In genomic region chr14:64717870-64718269, GRCh38 we compare ENCODE assay signal across 9 cellular contexts. TPM values are rescaled to one million over a fixed set of nuclear protein-coding genes. Genes with fewer than 3 reads are reported as not detected.
DNase-seq lines count a peak whose midpoint lies in the region; ATAC-seq, FAIRE-seq and TF ChIP-seq lines count a peak whose summit lies in the region.
"Had no signal": no experiment of that assay in that cellular context is flagged by ENCODE, and none has a peak within 500 bp of the region (broad histone marks: within the 10 kb centered on the region; RNA-seq: fewer than 3 reads in every experiment).

No MANE protein-coding gene starts in this region.

- H3K79me2 ChIP-seq in HCT116 (ENCODE audit: insufficient read depth, low read length) = peaks cover 97% of the 10 kb centered on the region
- peaks cover 92% of the 10 kb centered on the region for H3K79me2 ChIP-seq in keratinocyte (ENCODE audit: control insufficient read depth, insufficient read depth, low read length)

- H3K9ac ChIP-seq in HCT116 (ENCODE audit: low read length) (peak overlapping the region; percentile 21), keratinocyte (ENCODE audit: control insufficient read depth, extremely low read depth, insufficient read depth, low read length) (no peak overlapping the region)

- peak overlapping the region; percentile 74 for H3K4me2 ChIP-seq in HCT116 (ENCODE audit: low read length)
- H3K4me2 ChIP-seq in keratinocyte (ENCODE audit: control insufficient read depth, extremely low read depth, insufficient read depth, low read depth, low read length) = peak overlapping the region; percentile 86

- dilution Hi-C loops in keratinocyte (cut with MboI; ENCODE audit: extremely low pct_ligation_motif_present, low sequenced_read_pairs) = no loop called here

- POLR2A ChIA-PET in HCT116 (lab: Charles Lee) = no interaction called here

- H3K27ac ChIP-seq in HCT116 (ENCODE audit: low read depth, low read length) = peak overlapping the region; percentile 30
- H3K27ac ChIP-seq in keratinocyte (ENCODE audit: control insufficient read depth, insufficient read depth, low read length) = peak overlapping the region; percentile 90
- peak overlapping the region in 18 of 21 experiments; percentile 2 to 84 (median 71) for H3K27ac ChIP-seq in skin epidermis

- CTCF ChIA-PET in HCT116 (lab: Charles Lee) = interaction anchor here (1.2 kb wide), 1 partner anchor 8 kb away, joined by 3 read pairs; no protein-coding TSS in a partner anchor

- H2AFZ ChIP-seq in HCT116 (ENCODE audit: low read depth, low read length, poor library complexity, severe bottlenecking) (no peak overlapping the region), keratinocyte (ENCODE audit: control insufficient read depth, low read length) (no peak overlapping the region)

- RAD21 ChIA-PET in HCT116 (lab: Charles Lee; ENCODE audit: low non-redundant PET in 1 of 2, low total read pairs in 2 of 2, uncharacterized antibody in 2 of 2, unreplicated experiment in 2 of 2) = no interaction called here

- TF ChIP-seq CTCF in HCT116 (IDR thresholded peaks at IDR 0.05 in 2 of 3, conservative IDR thresholded peaks at IDR 0.05 in 1 of 3; ENCODE audit: borderline replicate concordance in 1 of 3, insufficient read depth in 1 of 3, low read depth in 2 of 3, low read length in 2 of 3) (no peak), keratinocyte (optimal IDR thresholded peaks at IDR 0.05 in 1 of 3, IDR thresholded peaks at IDR 0.05 in 1 of 3, conservative IDR thresholded peaks at IDR 0.05 in 1 of 3; ENCODE audit: extremely low read depth in 1 of 3, insufficient read depth in 2 of 3, low read length in 3 of 3) (no peak)

- TF ChIP-seq POLR2A in HCT116 (IDR thresholded peaks at IDR 0.05; ENCODE audit: borderline replicate concordance, extremely low read depth, insufficient read depth, insufficient read length) = no peak

- peaks cover 18% of the 10 kb centered on the region for H3K36me3 Mint-ChIP-seq in activated T-helper 1 cell treated with anti-CD3 and anti-CD28 coated beads, Interleukin-12 subunit alpha, Interleukin-12 subunit beta, Interleukin-2, Interleukin-4 antibody, amounts not matched to agents 30 ng/mL and 10 ng/mL and 1 ng/mL, durations not matched to agents 14 hours and 24 hours and 36 hours (ENCODE audit: low read depth)

- FAIRE-seq in keratinocyte (lab: Jason Lieb, UNC) = peak; percentile 84

- peaks cover 88% of the 10 kb centered on the region for H3K4me1 Mint-ChIP-seq in activated T-helper 1 cell treated with anti-CD3 and anti-CD28 coated beads, Interleukin-12 subunit alpha, Interleukin-12 subunit beta, Interleukin-2, Interleukin-4 antibody, amounts not matched to agents 30 ng/mL and 10 ng/mL and 1 ng/mL, durations not matched to agents 14 hours and 24 hours and 36 hours (ENCODE audit: low read depth)

- intact Hi-C loops in HCT116 (cut with micrococcal nuclease) = no loop called here
- intact Hi-C loops in activated T-helper 1 cell treated with anti-CD3 and anti-CD28 coated beads, Interleukin-12 subunit alpha, Interleukin-12 subunit beta, Interleukin-2, Interleukin-4 antibody, amounts not matched to agents 30 ng/mL and 10 ng/mL and 1 ng/mL, durations not matched to agents 14 hours and 24 hours and 36 hours (cut with micrococcal nuclease) = no loop called here

- H3K4me3 Mint-ChIP-seq in activated T-helper 1 cell treated with anti-CD3 and anti-CD28 coated beads, Interleukin-12 subunit alpha, Interleukin-12 subunit beta, Interleukin-2, Interleukin-4 antibody, amounts not matched to agents 30 ng/mL and 10 ng/mL and 1 ng/mL, durations not matched to agents 14 hours and 24 hours and 36 hours = peak overlapping the region; percentile 6

- H3K36me3 ChIP-seq in HCT116 (ENCODE audit: control insufficient read depth in 1 of 2, insufficient read depth in 2 of 2, low read length in 2 of 2) (peaks cover 0 to 3% of the 10 kb centered on the region in 2 experiments; a peak in 1 of 4 replicates), keratinocyte (ENCODE audit: control insufficient read depth in 2 of 2, extremely low read depth in 1 of 2, insufficient read depth in 2 of 2, low read length in 2 of 2) (peaks cover 4 to 34% of the 10 kb centered on the region in 2 experiments), HAP-1 (replicated peaks) (no peaks in the 10 kb centered on the region)

- H3K9me3 ChIP-seq in HCT116 (ENCODE audit: control insufficient read depth in 1 of 2, insufficient read depth in 1 of 2, low read depth in 1 of 2, low read length in 2 of 2) (no peaks in the 10 kb centered on the region), keratinocyte (ENCODE audit: control insufficient read depth, low read depth, low read length) (no peaks in the 10 kb centered on the region), HAP-1 (peaks cover 5% of the 10 kb centered on the region)

- no peaks in the 10 kb centered on the region for H3K9me1 ChIP-seq in keratinocyte (ENCODE audit: control insufficient read depth, extremely low read depth, insufficient read depth, low read length)

- ATAC-seq in HCT116 = no peak
- ATAC-seq in HG03342 (IDR thresholded peaks at IDR 0.05; ENCODE audit: unreplicated experiment) = no peak

- in situ Hi-C loops in HAP-1 (cut with MboI; ENCODE audit: low sequenced_read_pairs) = no loop called here

- no peaks in the 10 kb centered on the region for H3K9me2 ChIP-seq in HCT116 (ENCODE audit: insufficient read depth)

- DNase-seq in HCT116 (ENCODE audit: low read depth, low spot score) (no peak), keratinocyte (ENCODE audit: low read depth, low spot score) (no peak), HAP-1 (ENCODE audit: low spot score in 2 of 2) (no peak)
- DNase-seq in activated T-helper 1 cell treated with anti-CD3 and anti-CD28 coated beads, Interleukin-12 subunit alpha, Interleukin-12 subunit beta, Interleukin-2, Interleukin-4 antibody, amounts not matched to agents 30 ng/mL and 10 ng/mL and 1 ng/mL, durations not matched to agents 14 hours and 24 hours and 36 hours (ENCODE audit: low spot score) = no peak
- no peak for DNase-seq in central memory CD4-positive, alpha-beta T cell
- no peak for DNase-seq in activated naive CD4-positive, alpha-beta T cell treated with Interleukin-2 at 50 U/mL for 16 hours
- DNase-seq: NCI-H1105 treated with DMSO at 0.1 percent for 48 hours had no signal

- no TSS peak for BruUV-seq in HCT116 (replicated peaks; lab: Mats Ljungman, UMichigan)

- no peak overlapping the region for H3K27ac Mint-ChIP-seq in activated T-helper 1 cell treated with anti-CD3 and anti-CD28 coated beads, Interleukin-12 subunit alpha, Interleukin-12 subunit beta, Interleukin-2, Interleukin-4 antibody, amounts not matched to agents 30 ng/mL and 10 ng/mL and 1 ng/mL, durations not matched to agents 14 hours and 24 hours and 36 hours

- no peak for TF ChIP-seq RAD21 in HCT116 (IDR thresholded peaks at IDR 0.05; ENCODE audit: low read depth)

- H3K4me1 ChIP-seq in HCT116 (ENCODE audit: control insufficient read depth in 1 of 2, insufficient read depth in 2 of 2, low read length in 2 of 2) = peaks cover 79 to 90% of the 10 kb centered on the region in 2 experiments
- peaks cover 87% of the 10 kb centered on the region for H3K4me1 ChIP-seq in keratinocyte (ENCODE audit: control insufficient read depth, extremely low read depth, insufficient read depth, low read length)
- H3K4me1 ChIP-seq in HAP-1 = peaks cover 9% of the 10 kb centered on the region

- peaks cover 8% of the 10 kb centered on the region for H3K27me3 Mint-ChIP-seq in activated T-helper 1 cell treated with anti-CD3 and anti-CD28 coated beads, Interleukin-12 subunit alpha, Interleukin-12 subunit beta, Interleukin-2, Interleukin-4 antibody, amounts not matched to agents 30 ng/mL and 10 ng/mL and 1 ng/mL, durations not matched to agents 14 hours and 24 hours and 36 hours (ENCODE audit: insufficient read depth)

- H3K27me3 ChIP-seq in HCT116 (ENCODE audit: insufficient read depth, low read length) (no peaks in the 10 kb centered on the region), keratinocyte (ENCODE audit: control insufficient read depth, extremely low read depth, insufficient read depth, low read length) (no peaks in the 10 kb centered on the region), HAP-1 (ENCODE audit: low read depth) (no peaks in the 10 kb centered on the region)

- H3K9me3 Mint-ChIP-seq in activated T-helper 1 cell treated with anti-CD3 and anti-CD28 coated beads, Interleukin-12 subunit alpha, Interleukin-12 subunit beta, Interleukin-2, Interleukin-4 antibody, amounts not matched to agents 30 ng/mL and 10 ng/mL and 1 ng/mL, durations not matched to agents 14 hours and 24 hours and 36 hours = peaks cover 18% of the 10 kb centered on the region

- peak overlapping the region in 1 of 2 experiments; percentile 7; a peak in 1 of 4 replicates for H3K4me3 ChIP-seq in HCT116 (replicated peaks in 1 of 2; ENCODE audit: low read depth in 1 of 2, low read length in 2 of 2)
- no peak overlapping the region for H3K4me3 ChIP-seq in keratinocyte (ENCODE audit: control insufficient read depth in 2 of 3, extremely low read depth in 1 of 3, insufficient read depth in 2 of 3, low read depth in 1 of 3, low read length in 3 of 3)
- H3K4me3 ChIP-seq in skin epidermis = no peak overlapping the region
- no peak overlapping the region for H3K4me3 ChIP-seq in HAP-1

- no peaks in the 10 kb centered on the region for H4K20me1 ChIP-seq in HCT116 (ENCODE audit: insufficient read depth)
- H4K20me1 ChIP-seq in keratinocyte (ENCODE audit: control insufficient read depth, extremely low read depth, insufficient read depth, low read length) = no peaks in the 10 kb centered on the region

TF ChIP-seq in HCT116, 20 proteins besides CTCF, POLR2A, EP300 and RAD21 (continues in another document):
- no peak for TF ChIP-seq SRF (IDR thresholded peaks at IDR 0.05; ENCODE audit: low read depth)
- TF ChIP-seq JUND (IDR thresholded peaks at IDR 0.05) = no peak
- no peak for TF ChIP-seq ZNF274 (IDR thresholded peaks at IDR 0.05; ENCODE audit: low read depth, low read length)
- TF ChIP-seq SP1 (IDR thresholded peaks at IDR 0.05; ENCODE audit: low read depth) = no peak
- no peak for TF ChIP-seq EZH2 (IDR thresholded peaks at IDR 0.05)
- no peak for TF ChIP-seq ELF1 (IDR thresholded peaks at IDR 0.05; ENCODE audit: borderline replicate concordance, low read depth)
- no peak for TF ChIP-seq POLR2AphosphoS5 (IDR thresholded peaks at IDR 0.05; ENCODE audit: low read depth, low read length)

RNA-seq across cellular contexts. Expression of gene PLEKHG3, which starts 13.6 kb away (rescaled TPM):
- total RNA-seq in HCT116 (2021; ENCODE audit: unreplicated experiment) = 55.6 TPM
- 36.0 and 37.8 TPM in 2 replicates for polyA plus RNA-seq in HCT116 (2012)
- 5.5 and 6.2 TPM in 2 replicates for total RNA-seq in activated T-helper 1 cell treated with anti-CD3 and anti-CD28 coated beads, Interleukin-12 subunit alpha, Interleukin-12 subunit beta, Interleukin-2, Interleukin-4 antibody, amounts not matched to agents 30 ng/mL and 10 ng/mL and 1 ng/mL, durations not matched to agents 14 hours and 24 hours and 36 hours
- polyA plus RNA-seq in keratinocyte = 71.0 to 89.1 TPM (median 73.2 TPM) in 3 replicates
- polyA plus RNA-seq in keratinocyte (2011; ENCODE audit: low read depth) = 19.7 TPM
- 49.2 and 65.2 TPM in 2 replicates for polyA plus RNA-seq in keratinocyte (2011; cell fraction: cytosol; rRNA removed)
- polyA plus RNA-seq in keratinocyte (2011; cell fraction: nucleus; rRNA removed) = 171 and 186 TPM in 2 replicates
- 36.9 and 94.1 TPM in 2 replicates for polyA plus RNA-seq in keratinocyte (2012; ENCODE audit: low replicate concordance)
- polyA minus RNA-seq in keratinocyte = 96.2 to 104 TPM (median 102 TPM) in 3 replicates
- polyA minus RNA-seq in keratinocyte (2011; cell fraction: cytosol; rRNA and poly(A)+ RNA removed) = 107 TPM
- 103 and 143 TPM in 2 replicates for polyA minus RNA-seq in keratinocyte (2011; cell fraction: nucleus; rRNA and poly(A)+ RNA removed)

Comparison
In these comparisons a context has a peak if more than half of its experiments do, and no peak if none do; other contexts are left out.
1. H3K27ac ChIP-seq: peak in every context shown above with its lines; median percentile 90 in keratinocyte; 71 in skin epidermis; 30 in HCT116.